Comparison of ENCODE assay signal across 9 cellular contexts in the genomic region with DNA sequence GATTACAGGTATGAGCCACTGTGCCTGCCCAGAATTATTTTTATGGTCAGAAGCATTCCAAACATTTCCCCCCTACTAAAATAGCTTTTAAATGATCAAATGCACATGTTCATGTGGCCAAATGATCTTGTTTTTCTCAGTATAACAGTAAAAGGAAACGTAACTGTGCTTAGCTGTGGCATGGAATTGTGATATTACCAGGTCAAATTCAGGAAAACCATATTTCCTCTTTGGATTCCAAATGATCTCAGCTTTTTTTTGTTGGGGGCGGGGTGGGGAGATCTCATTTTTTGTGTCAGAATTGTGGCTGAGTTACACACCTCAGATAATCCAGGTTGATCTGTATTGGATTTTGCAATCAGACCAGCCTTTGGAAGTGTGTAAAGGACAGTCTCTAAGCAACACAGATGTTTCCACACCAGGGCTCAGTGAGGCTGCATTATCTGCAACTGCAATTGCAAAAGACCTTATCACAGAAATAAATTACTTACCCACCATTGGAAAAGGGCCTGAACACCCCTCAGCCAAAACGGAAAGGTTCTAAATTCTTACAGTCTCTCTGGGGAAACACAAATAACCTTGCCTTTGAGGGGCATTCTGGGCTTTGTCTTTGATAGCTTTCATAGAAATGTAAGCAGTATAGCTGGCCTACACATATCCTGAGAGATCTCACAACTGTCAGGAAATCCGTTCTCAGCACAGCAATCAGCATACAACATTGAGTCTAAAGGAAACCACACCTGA. TPM values are rescaled to one million over a fixed set of nuclear protein-coding genes. Genes with fewer than 3 reads are reported as not detected.
A peak's percentile ranks its signal among the peaks of the same experiment; 100 is the strongest.
DNase-seq lines count a peak whose midpoint lies in the region; ATAC-seq, FAIRE-seq and TF ChIP-seq lines count a peak whose summit lies in the region.
"Had no signal": no experiment of that assay in that cellular context is flagged by ENCODE, and none has a peak within 500 bp of the region (broad histone marks: within the 10 kb centered on the region; RNA-seq: fewer than 3 reads in every experiment).

No MANE protein-coding gene starts in this region.

- no peaks in the 10 kb centered on the region; the same call in 2 of the 3 replicates for H3K9me3 ChIP-seq in GM12878 (replicated peaks; ENCODE audit: control insufficient read depth, insufficient read depth, low read length)
- no peaks in the 10 kb centered on the region for H3K9me3 ChIP-seq in mesenchymal stem cell (ENCODE audit: control insufficient read depth, low read length)

- H2AK5ac ChIP-seq in mesenchymal stem cell (ENCODE audit: low read length, severe bottlenecking) = no peak overlapping the region

- ATAC-seq in GM18868 (IDR thresholded peaks at IDR 0.05; ENCODE audit: unreplicated experiment) (peak; percentile 39), GM12878 (peak; percentile 13; the same call in 1 of the 3 replicates), naive B cell (ENCODE audit: low read depth in 2 of 2) (no peak)

- no peak for TF ChIP-seq RAD21 in GM12878 (IDR thresholded peaks at IDR 0.05; ENCODE audit: insufficient read depth, low read depth, low read length)

- no peak overlapping the region for H2BK120ac ChIP-seq in mesenchymal stem cell (ENCODE audit: low read depth, low read length)

- H3K36me3 Mint-ChIP-seq in IgD-negative memory B cell = peaks cover 26% of the 10 kb centered on the region
- H3K36me3 Mint-ChIP-seq in naive B cell = peaks cover 5 to 9% of the 10 kb centered on the region in 2 donors
- H3K36me3 Mint-ChIP-seq in glutamatergic neuron (ENCODE audit: unreplicated experiment) = no peaks in the 10 kb centered on the region

- no peaks in the 10 kb centered on the region for H3K79me2 ChIP-seq in GM12878 (ENCODE audit: control insufficient read depth, insufficient read depth, low read length)

- no peak for TF ChIP-seq EP300 in GM12878 (IDR thresholded peaks at IDR 0.05; ENCODE audit: borderline replicate concordance in 1 of 2, control insufficient read depth in 1 of 2, low read depth in 2 of 2, low read length in 2 of 2)

- CTCF ChIA-PET in GM12878 (lab: Yijun Ruan, JAX) = interaction anchor here (1.2 to 7.2 kb wide), 4 partner anchors 14 to 285 kb away, joined by 3 to 85 read pairs (median 4); no protein-coding TSS in a partner anchor

- no peaks in the 10 kb centered on the region for H3K27me3 ChIP-seq in GM12878 (replicated peaks in 1 of 2; ENCODE audit: control insufficient read depth in 2 of 2, insufficient read depth in 2 of 2, low read length in 1 of 2)
- no peaks in the 10 kb centered on the region for H3K27me3 ChIP-seq in mesenchymal stem cell (ENCODE audit: control insufficient read depth in 1 of 2, insufficient read depth in 1 of 2, low read length in 2 of 2)

- H3K36me3 ChIP-seq in GM12878 (ENCODE audit: control insufficient read depth in 2 of 2, insufficient read depth in 2 of 2, low read length in 1 of 2) (no peaks in the 10 kb centered on the region; a peak in 2 of 4 replicates), mesenchymal stem cell (ENCODE audit: control insufficient read depth in 1 of 2, insufficient read depth in 2 of 2, low read depth in 1 of 2, low read length in 2 of 2) (peaks cover 0 to 18% of the 10 kb centered on the region in 2 experiments)

- no peaks in the 10 kb centered on the region for H3K79me1 ChIP-seq in mesenchymal stem cell (replicated peaks; ENCODE audit: low read length, poor library complexity, severe bottlenecking)

- H2BK15ac ChIP-seq in mesenchymal stem cell (ENCODE audit: low read depth, poor library complexity, severe bottlenecking) = no peak overlapping the region

- H2AFZ ChIP-seq in GM12878 (ENCODE audit: control insufficient read depth, low read depth, low read length) (no peak overlapping the region), mesenchymal stem cell (ENCODE audit: low read depth, low read length) (no peak overlapping the region)

- H4K20me1 ChIP-seq in GM12878 (ENCODE audit: control insufficient read depth, insufficient read depth) = peaks cover 3% of the 10 kb centered on the region; the same call in 1 of the 2 replicates

- H3K14ac ChIP-seq in mesenchymal stem cell (ENCODE audit: low read length in 2 of 2) = no peak overlapping the region

- H3K27ac Mint-ChIP-seq in IgD-negative memory B cell = peak overlapping the region; percentile 16 to 95 (median 81)
- H3K27ac Mint-ChIP-seq in naive B cell = peak overlapping the region; percentile 7 to 84 (median 38)
- no peak overlapping the region for H3K27ac Mint-ChIP-seq in glutamatergic neuron (ENCODE audit: unreplicated experiment)

- no peak overlapping the region for H3K23ac ChIP-seq in mesenchymal stem cell (ENCODE audit: low read length in 2 of 2)

- 38% methylated on average over 4 of the region's 4 CpGs for whole genome bisulfite sequencing in GM12878 (ENCODE audit: insufficient coverage, insufficient replicate concordance, low lambda C conversion rate, missing lambda C conversion rate)
- 78% methylated on average over 4 of the region's 4 CpGs for WGBS in mesenchymal stem cell

- H3K9me3 Mint-ChIP-seq in IgD-negative memory B cell (no peaks in the 10 kb centered on the region), naive B cell (peaks cover 0 to 5% (median 0%) of the 10 kb centered on the region in 7 donors), glutamatergic neuron (ENCODE audit: unreplicated experiment) (no peaks in the 10 kb centered on the region)

- POLR2A ChIA-PET in GM12878 (lab: Charles Lee) = no interaction called here

- H3K4me1 Mint-ChIP-seq in IgD-negative memory B cell = peaks cover 43 to 66% (median 52%) of the 10 kb centered on the region in 3 donors
- peaks cover 27 to 66% (median 30%) of the 10 kb centered on the region in 3 donors for H3K4me1 Mint-ChIP-seq in naive B cell
- H3K4me1 Mint-ChIP-seq in glutamatergic neuron (ENCODE audit: low read depth, unreplicated experiment) = no peaks in the 10 kb centered on the region

- no peak overlapping the region for H2BK5ac ChIP-seq in mesenchymal stem cell (ENCODE audit: low read depth, low read length, poor library complexity, severe bottlenecking)

- RAD21 ChIA-PET in GM12878 (lab: Charles Lee; ENCODE audit: unreplicated experiment) = interaction anchor here (0.8 to 2.9 kb wide), 2 partner anchors 8 to 42 kb away, joined by 4 to 13 read pairs; a partner anchor contains a TSS

- H3K9ac ChIP-seq in GM12878 (ENCODE audit: control insufficient read depth, insufficient read depth, low read length) (no peak overlapping the region), mesenchymal stem cell (ENCODE audit: low read length) (no peak overlapping the region)

- H3K18ac ChIP-seq in mesenchymal stem cell (ENCODE audit: low read depth in 1 of 2, low read length in 2 of 2) = no peak overlapping the region

- H3K4me3 Mint-ChIP-seq in IgD-negative memory B cell (peak overlapping the region; percentile 30 to 77 (median 52)), naive B cell (peak overlapping the region in 7 of 8 donors; percentile 47 to 79 (median 57)), glutamatergic neuron (ENCODE audit: unreplicated experiment) (no peak overlapping the region)

- peaks cover 2% of the 10 kb centered on the region for H3K27me3 Mint-ChIP-seq in IgD-negative memory B cell
- no peaks in the 10 kb centered on the region for H3K27me3 Mint-ChIP-seq in naive B cell
- peaks cover 2% of the 10 kb centered on the region for H3K27me3 Mint-ChIP-seq in glutamatergic neuron (ENCODE audit: unreplicated experiment)

- H4K8ac ChIP-seq in mesenchymal stem cell (ENCODE audit: low read length) = no peak overlapping the region

- in situ Hi-C loops in GM12878 (cut with MboI) = no loop called here

- intact Hi-C loops in GM12878 (cut with micrococcal nuclease; ENCODE audit: unreplicated experiment) = no loop called here

- H4K91ac ChIP-seq in mesenchymal stem cell (ENCODE audit: low read length) = no peak overlapping the region

- H3K27ac ChIP-seq in GM12878 (ENCODE audit: control insufficient read depth, insufficient read depth) (no peak overlapping the region), mesenchymal stem cell (ENCODE audit: low read length, poor library complexity, severe bottlenecking) (no peak overlapping the region)

- SMC1A ChIA-PET in GM12878 (lab: Charles Lee; ENCODE audit: uncharacterized antibody, unreplicated experiment) = interaction anchor here (0.8 to 6.6 kb wide), 5 partner anchors 8 to 42 kb away, joined by 3 to 86 read pairs (median 11); a partner anchor contains a TSS

- TF ChIP-seq POLR2A in GM12878 (IDR thresholded peaks at IDR 0.05; ENCODE audit: low read depth, low read length) = no peak

- no peak overlapping the region for H3K4me2 ChIP-seq in GM12878 (ENCODE audit: control insufficient read depth, insufficient read depth)
- no peak overlapping the region for H3K4me2 ChIP-seq in mesenchymal stem cell (ENCODE audit: low read length, poor library complexity, severe bottlenecking)

- peak; percentile 85 for FAIRE-seq in GM12878 (lab: Jason Lieb, UNC)

- H2BK12ac ChIP-seq in mesenchymal stem cell (ENCODE audit: low read length in 2 of 2) = no peak overlapping the region

- H3K4me3 ChIP-seq in GM12878 = no peak overlapping the region
- no peak overlapping the region for H3K4me3 ChIP-seq in mesenchymal stem cell (ENCODE audit: insufficient read depth in 1 of 2, low read depth in 1 of 2, low read length in 2 of 2)

- no peak for TF ChIP-seq CTCF in GM12878 (IDR thresholded peaks at IDR 0.05 in 2 of 3, conservative IDR thresholded peaks at IDR 0.05 in 1 of 3; ENCODE audit: control insufficient read depth in 2 of 3, extremely low read depth in 1 of 3, insufficient read depth in 1 of 3, low read depth in 3 of 3, low read length in 3 of 3)
- TF ChIP-seq CTCF in glutamatergic neuron (IDR thresholded peaks at IDR 0.05; ENCODE audit: partially characterized antibody, unreplicated experiment) = no peak

- DNase-seq in GM12878 (ENCODE audit: low read depth, low spot score) = peak; percentile 32
- DNase-seq in naive B cell = no peak
- no peak for DNase-seq in mesenchymal stem cell
- DNase-seq in glutamatergic neuron = no peak
- DNase-seq in DMS53 (lab: John Stamatoyannopoulos, UW) = no peak
- no peak for DNase-seq in DMS153 treated with DMSO at 0.1 percent for 48 hours (lab: John Stamatoyannopoulos, UW; ENCODE audit: unreplicated experiment)
- DNase-seq: stimulated activated CD4-positive, alpha-beta T cell treated with anti-CD3 and anti-CD28 coated beads, Interleukin-2, amount 100 ng/mL, for 48 hours had no signal

- no peak overlapping the region for H3K4ac ChIP-seq in mesenchymal stem cell (ENCODE audit: low read depth in 1 of 2, low read length in 2 of 2)

- no TSS peak for BruUV-seq in GM12878 (replicated peaks; lab: Mats Ljungman, UMichigan)

- H3K4me1 ChIP-seq in GM12878 (ENCODE audit: control insufficient read depth, insufficient read depth, low read length) = peaks cover 12% of the 10 kb centered on the region; the same call in 1 of the 2 replicates
- H3K4me1 ChIP-seq in mesenchymal stem cell (ENCODE audit: control insufficient read depth, insufficient read depth, low read depth, low read length) = no peaks in the 10 kb centered on the region

RNA-seq across cellular contexts. Expression of a gene that starts 8.4 kb away (rescaled TPM):
- polyA plus RNA-seq in IgD-negative memory B cell (14.9 TPM), GM12878 (2011; rRNA removed) (14.1 and 17.9 TPM in 2 replicates), GM12878 (2014; fragmentation: Illumina TruSeq; extraction: Trizol) (11.5 and 14.8 TPM in 2 replicates), GM12878 (2014; fragmentation: Nextera tagmentation; extraction: Ambion mirVana) (1 to 10 TPM; 7.5 to 9.5 TPM), GM12878 (2014; rRNA removed) (9.8 and 10.1 TPM in 2 replicates), GM12878 (2016; fragmentation: Nextera tagmentation; extraction: Ambion mirVana) (1 to 10 TPM; 7.2 to 9.1 TPM), naive B cell (ENCODE audit: low read depth in 6 of 6) (1 to 10 TPM; 2.7 to 8.1 (median 4.7) TPM)
- 61.5 and 63.7 TPM in 2 replicates for total RNA-seq in GM12878 (2013; cell fraction: nucleolus; rRNA removed)
- total RNA-seq in GM12878 (2014; rRNA removed) (12.8 and 13.1 TPM in 2 replicates), GM12878 (2014; rRNA removed; fragmentation: Illumina TruSeq; extraction: Trizol) (12.8 and 13.3 TPM in 2 replicates), GM12878 (2021) (11.2 and 12.4 TPM in 2 replicates), glutamatergic neuron (ENCODE audit: unreplicated experiment) (not detected)
- 2.8 TPM for polyA plus RNA-seq in GM12878 (2011; ENCODE audit: low read depth)
- polyA plus RNA-seq in GM12878 (2011; cell fraction: cytosol; rRNA removed) = 8.3 and 9.7 TPM in 2 replicates
- polyA plus RNA-seq in GM12878 (2011; cell fraction: nucleus; rRNA removed) = 8.6 and 10.8 TPM in 2 replicates
- 2.5 and 2.7 TPM in 2 replicates for polyA plus RNA-seq in GM12878 (2012)
- polyA minus RNA-seq in GM12878 (2011; rRNA and poly(A)+ RNA removed) = 15.7 and 18.5 TPM in 2 replicates
- 4.1 and 6.7 TPM in 2 replicates for polyA minus RNA-seq in GM12878 (2011; cell fraction: cytosol; rRNA and poly(A)+ RNA removed)
- 7.4 and 9.2 TPM in 2 replicates for polyA minus RNA-seq in GM12878 (2011; cell fraction: nucleus; rRNA and poly(A)+ RNA removed)
- 0.47 TPM for polyA plus RNA-seq in mesenchymal stem cell (2013, experiment 1 of 2)
- 0.53 TPM for polyA plus RNA-seq in mesenchymal stem cell (2013, experiment 2 of 2)

Comparison
In these comparisons a context has a peak if more than half of its experiments do, and no peak if none do; other contexts are left out.
1. ATAC-seq: peak in GM18868 (single experiment) and GM12878 (single experiment); none in naive B cell (0 of 2).